8 cellular contexts compared by ENCODE assay signal in genomic region chr7:66055321-66055956, GRCh38. TPM values are rescaled to one million over a fixed set of nuclear protein-coding genes. Genes with fewer than 3 reads are reported as not detected.
DNase-seq lines count a peak whose midpoint lies in the region; ATAC-seq and TF ChIP-seq lines count a peak whose summit lies in the region.

No MANE protein-coding gene starts in this region.

- no peaks in the 10 kb centered on the region for H3K27me3 Mint-ChIP-seq in activated CD8-positive, alpha-beta T cell treated with anti-CD3 and anti-CD28 coated beads for 36 hours
- H3K27me3 Mint-ChIP-seq in activated CD8-positive, alpha-beta T cell treated with anti-CD3 and anti-CD28 coated beads, Interleukin-2, amount 10 ng/mL, durations not matched to agents 7 days and 5 days (ENCODE audit: low read depth): no peaks in the 10 kb centered on the region

- CTCF ChIA-PET in activated CD8-positive, alpha-beta T cell treated with anti-CD3 and anti-CD28 coated beads for 36 hours (lab: Charles Lee): no interaction called here
- CTCF ChIA-PET in activated CD8-positive, alpha-beta T cell treated with anti-CD3 and anti-CD28 coated beads, Interleukin-2, amount 10 ng/mL, durations not matched to agents 7 days and 5 days (lab: Charles Lee): no interaction called here

- intact Hi-C loops in activated CD8-positive, alpha-beta T cell treated with anti-CD3 and anti-CD28 coated beads for 36 hours (cut with micrococcal nuclease): no loop called here

- POLR2A ChIA-PET in activated CD8-positive, alpha-beta T cell treated with anti-CD3 and anti-CD28 coated beads for 36 hours (lab: Charles Lee): no interaction called here
- POLR2A ChIA-PET in activated CD8-positive, alpha-beta T cell treated with anti-CD3 and anti-CD28 coated beads, Interleukin-2, amount 10 ng/mL, durations not matched to agents 7 days and 5 days (lab: Charles Lee): no interaction called here

- no peak overlapping the region for H3K27ac Mint-ChIP-seq in activated CD8-positive, alpha-beta T cell treated with anti-CD3 and anti-CD28 coated beads for 36 hours
- no peak overlapping the region for H3K27ac Mint-ChIP-seq in activated CD8-positive, alpha-beta T cell treated with anti-CD3 and anti-CD28 coated beads, Interleukin-2, amount 10 ng/mL, durations not matched to agents 7 days and 5 days
- H3K27ac Mint-ChIP-seq in stimulated activated effector memory CD8-positive, alpha-beta T cell treated with anti-CD3 and anti-CD28 coated beads, Interleukin-12 subunit alpha, Interleukin-12 subunit beta, amount 100 ng/mL, for 72 hours: peak overlapping the region; percentile 63

- H3K4me3 Mint-ChIP-seq in activated CD8-positive, alpha-beta T cell treated with anti-CD3 and anti-CD28 coated beads for 36 hours: no peak overlapping the region
- H3K4me3 Mint-ChIP-seq in activated CD8-positive, alpha-beta T cell treated with anti-CD3 and anti-CD28 coated beads, Interleukin-2, amount 10 ng/mL, durations not matched to agents 7 days and 5 days: no peak overlapping the region
- H3K4me3 Mint-ChIP-seq in stimulated activated effector memory CD8-positive, alpha-beta T cell treated with anti-CD3 and anti-CD28 coated beads, Interleukin-12 subunit alpha, Interleukin-12 subunit beta, amount 100 ng/mL, for 72 hours: no peak overlapping the region

- DNase-seq in activated CD8-positive, alpha-beta T cell treated with anti-CD3 and anti-CD28 coated beads for 36 hours: no peak
- DNase-seq in activated CD8-positive, alpha-beta T cell treated with anti-CD3 and anti-CD28 coated beads, Interleukin-2, amount 10 ng/mL, durations not matched to agents 7 days and 5 days: no peak
- no peak for DNase-seq in stimulated activated effector memory CD8-positive, alpha-beta T cell treated with anti-CD3 and anti-CD28 coated beads, Interleukin-12 subunit alpha, Interleukin-12 subunit beta, amount 100 ng/mL, for 72 hours (ENCODE audit: low spot score in 2 of 2)
- DNase-seq in stimulated activated naive CD4-positive, alpha-beta T cell treated with Interleukin-2 at 50 U/mL for 16 hours (lab: John Stamatoyannopoulos, UW): no peak
- DNase-seq in COR-L47 (lab: John Stamatoyannopoulos, UW): no peak

- no peaks in the 10 kb centered on the region for H3K36me3 Mint-ChIP-seq in activated CD8-positive, alpha-beta T cell treated with anti-CD3 and anti-CD28 coated beads for 36 hours (ENCODE audit: low read depth)
- no peaks in the 10 kb centered on the region for H3K36me3 Mint-ChIP-seq in activated CD8-positive, alpha-beta T cell treated with anti-CD3 and anti-CD28 coated beads, Interleukin-2, amount 10 ng/mL, durations not matched to agents 7 days and 5 days (ENCODE audit: low read depth)
- H3K36me3 Mint-ChIP-seq in stimulated activated effector memory CD8-positive, alpha-beta T cell treated with anti-CD3 and anti-CD28 coated beads, Interleukin-12 subunit alpha, Interleukin-12 subunit beta, amount 100 ng/mL, for 72 hours: no peaks in the 10 kb centered on the region

- no peaks in the 10 kb centered on the region for H3K9me3 Mint-ChIP-seq in activated CD8-positive, alpha-beta T cell treated with anti-CD3 and anti-CD28 coated beads for 36 hours
- no peaks in the 10 kb centered on the region for H3K9me3 Mint-ChIP-seq in activated CD8-positive, alpha-beta T cell treated with anti-CD3 and anti-CD28 coated beads, Interleukin-2, amount 10 ng/mL, durations not matched to agents 7 days and 5 days (ENCODE audit: insufficient read depth)
- no peaks in the 10 kb centered on the region for H3K9me3 Mint-ChIP-seq in stimulated activated effector memory CD8-positive, alpha-beta T cell treated with anti-CD3 and anti-CD28 coated beads, Interleukin-12 subunit alpha, Interleukin-12 subunit beta, amount 100 ng/mL, for 72 hours

- peaks cover 2% of the 10 kb centered on the region for H3K4me1 Mint-ChIP-seq in activated CD8-positive, alpha-beta T cell treated with anti-CD3 and anti-CD28 coated beads for 36 hours (ENCODE audit: low read depth)
- peaks cover 3% of the 10 kb centered on the region for H3K4me1 Mint-ChIP-seq in activated CD8-positive, alpha-beta T cell treated with anti-CD3 and anti-CD28 coated beads, Interleukin-2, amount 10 ng/mL, durations not matched to agents 7 days and 5 days (ENCODE audit: low read depth)
- peaks cover 21% of the 10 kb centered on the region for H3K4me1 Mint-ChIP-seq in stimulated activated effector memory CD8-positive, alpha-beta T cell treated with anti-CD3 and anti-CD28 coated beads, Interleukin-12 subunit alpha, Interleukin-12 subunit beta, amount 100 ng/mL, for 72 hours

- TF ChIP-seq CTCF in activated CD8-positive, alpha-beta T cell treated with anti-CD3 and anti-CD28 coated beads for 36 hours (IDR thresholded peaks at IDR 0.05): no peak

- ATAC-seq in activated CD8-positive, alpha-beta T cell treated with anti-CD3 and anti-CD28 coated beads for 36 hours: peak; percentile 27
- ATAC-seq in activated CD8-positive, alpha-beta T cell treated with anti-CD3 and anti-CD28 coated beads, Interleukin-2, amount 10 ng/mL, durations not matched to agents 7 days and 5 days: no peak
- ATAC-seq in HG02588 (IDR thresholded peaks at IDR 0.05; ENCODE audit: unreplicated experiment): peak; percentile 77
- ATAC-seq in HG03521 (IDR thresholded peaks at IDR 0.05; ENCODE audit: unreplicated experiment): peak; percentile 71
- peak; percentile 78 for ATAC-seq in stimulated activated effector memory CD8-positive, alpha-beta T cell treated with anti-CD3 and anti-CD28 coated beads, Interleukin-12 subunit alpha, Interleukin-12 subunit beta, amount 100 ng/mL, for 72 hours
- ATAC-seq in esophagus mucosa: no peak

RNA-seq across cellular contexts. Expression of gene ASL, which starts 20.2 kb away (rescaled TPM):
- 10 to 100 TPM; 15.5 to 19.4 TPM for total RNA-seq in activated CD8-positive, alpha-beta T cell treated with anti-CD3 and anti-CD28 coated beads for 36 hours
- 10 to 100 TPM; 29.9 to 34.1 TPM for total RNA-seq in activated CD8-positive, alpha-beta T cell treated with anti-CD3 and anti-CD28 coated beads, Interleukin-2, amount 10 ng/mL, durations not matched to agents 7 days and 5 days
- 29.7 TPM for total RNA-seq in esophagus mucosa

RNA-seq across cellular contexts. Expression of gene CRCP, which starts 59.2 kb away (rescaled TPM):
- total RNA-seq in activated CD8-positive, alpha-beta T cell treated with anti-CD3 and anti-CD28 coated beads for 36 hours: 10 to 100 TPM; 25.5 to 25.9 TPM
- 10 to 100 TPM; 29.0 to 31.3 TPM for total RNA-seq in activated CD8-positive, alpha-beta T cell treated with anti-CD3 and anti-CD28 coated beads, Interleukin-2, amount 10 ng/mL, durations not matched to agents 7 days and 5 days
- 21.3 TPM for total RNA-seq in esophagus mucosa

Comparison
In these comparisons a context has a peak if more than half of its experiments do, and no peak if none do; other contexts are left out.
1. ATAC-seq: peak in activated CD8-positive, alpha-beta T cell treated with anti-CD3 and anti-CD28 coated beads for 36 hours (single experiment), HG02588 (single experiment), HG03521 (single experiment) and stimulated activated effector memory CD8-positive, alpha-beta T cell treated with anti-CD3 and anti-CD28 coated beads, Interleukin-12 subunit alpha, Interleukin-12 subunit beta, amount 100 ng/mL, for 72 hours (single experiment); none in activated CD8-positive, alpha-beta T cell treated with anti-CD3 and anti-CD28 coated beads, Interleukin-2, amount 10 ng/mL, durations not matched to agents 7 days and 5 days (single experiment) and esophagus mucosa (single experiment).